1 cellular context compared by ENCODE assay signal in the genomic region with DNA sequence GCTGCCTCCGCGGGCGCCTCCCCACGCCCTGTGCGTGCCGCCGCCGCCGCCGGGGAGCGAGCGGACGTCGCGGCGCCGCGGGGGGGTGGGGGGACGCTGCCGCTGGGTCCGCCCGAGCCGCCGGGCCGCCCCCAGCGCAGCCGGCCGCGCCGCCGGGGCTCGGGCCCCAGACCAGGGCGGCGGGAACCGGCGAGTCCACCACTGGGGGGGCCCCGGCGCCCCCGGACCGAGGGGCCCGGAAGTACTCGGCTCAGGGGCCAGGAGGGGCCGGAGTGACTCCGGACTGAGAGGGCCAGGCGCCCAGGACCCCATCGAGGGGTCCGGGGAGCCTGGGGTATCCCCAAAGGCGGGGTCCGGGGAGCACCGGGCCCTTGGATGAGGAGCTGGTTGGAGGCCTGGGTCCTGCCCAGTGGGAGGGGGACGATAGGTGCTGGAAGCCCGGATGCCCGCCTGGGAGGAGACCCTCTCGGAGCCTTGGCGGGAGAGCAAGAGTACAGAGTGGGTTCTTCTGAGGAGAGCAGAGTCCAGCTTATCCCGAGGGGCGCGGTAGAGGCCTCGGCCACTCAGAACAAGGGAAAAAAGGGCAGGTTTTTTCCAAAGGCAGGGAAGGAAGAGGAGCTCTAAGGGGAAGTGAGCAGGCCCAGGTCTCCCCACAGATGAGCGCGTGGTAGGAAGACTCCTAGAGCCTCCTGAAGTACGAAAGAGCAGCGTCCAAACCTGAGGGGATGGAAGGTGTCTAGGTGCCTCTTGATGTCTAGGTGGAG.
TF ChIP-seq lines count a peak whose summit lies in the region.

No MANE protein-coding gene starts in this region.

TF ChIP-seq in SK-N-SH treated with all-trans-retinoic acid at 6 μM for 48 hours, 23 proteins besides CTCF, POLR2A, EP300 and RAD21 (continued from another document):
- TF ChIP-seq CREB5 (CRISPR knock-in tag; IDR thresholded peaks at IDR 0.05; ENCODE audit: low read depth) = no peak
- TF ChIP-seq ZNF70 (CRISPR knock-in tag; IDR thresholded peaks at IDR 0.05) = no peak
